Comparison of ENCODE assay signal across 8 cellular contexts in the genomic region with DNA sequence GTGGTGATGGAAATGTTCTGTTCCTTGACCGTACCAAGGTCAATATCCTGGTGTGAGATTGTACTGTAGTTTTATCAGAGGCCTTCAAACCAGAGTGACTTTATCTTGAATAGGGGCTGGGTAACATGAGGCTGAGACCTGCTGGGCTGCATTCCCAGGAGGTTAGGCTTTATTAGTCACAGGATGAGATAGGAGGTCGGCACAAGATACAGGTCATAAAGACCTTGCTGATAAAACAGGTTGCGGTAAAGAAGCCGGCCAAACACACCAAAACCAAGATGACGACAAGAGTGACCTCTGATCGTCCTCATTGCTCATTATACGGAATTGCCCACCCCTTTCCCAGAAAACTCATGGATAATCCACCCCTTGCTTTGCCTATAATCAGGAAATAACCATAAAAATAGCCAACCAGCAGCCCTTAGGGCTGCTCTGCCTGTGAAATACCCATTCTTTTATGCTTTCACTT.
DNase-seq lines count a peak whose midpoint lies in the region; ATAC-seq and TF ChIP-seq lines count a peak whose summit lies in the region.
"Not testable (repeated sequence)": the region's sequence is repeated elsewhere in the genome, so short reads cannot be mapped to it uniquely, and the experiment has no call there.

No MANE protein-coding gene starts in this region.

- not testable (repeated sequence) for H3K27ac ChIP-seq in HCT116 (ENCODE audit: low read depth, low read length); PC-3 (ENCODE audit: low read length); smooth muscle cell (ENCODE audit: low read depth)
- peak overlapping the region; percentile 73 for H3K27ac ChIP-seq in hepatocyte

- not testable (repeated sequence) for TF ChIP-seq POLR2A in HCT116 (IDR thresholded peaks at IDR 0.05; ENCODE audit: borderline replicate concordance, extremely low read depth, insufficient read depth, insufficient read length)

- H3K36me3 ChIP-seq in HCT116 (ENCODE audit: control insufficient read depth in 1 of 2, insufficient read depth in 2 of 2, low read length in 2 of 2); PC-3 (ENCODE audit: low read depth, low read length); hepatocyte (replicated peaks; ENCODE audit: insufficient read depth, low read depth); smooth muscle cell (ENCODE audit: low read depth): not testable (repeated sequence)

- not testable (repeated sequence) for TF ChIP-seq RAD21 in HCT116 (IDR thresholded peaks at IDR 0.05; ENCODE audit: low read depth)

- H3K4me2 ChIP-seq in HCT116 (ENCODE audit: low read length) (peak overlapping the region; percentile 55), smooth muscle cell (peak overlapping the region; percentile 22)
- not testable (repeated sequence) for H3K4me2 ChIP-seq in PC-3 (ENCODE audit: low read length); hepatocyte

- BruUV-seq in HCT116 (replicated peaks; lab: Mats Ljungman, UMichigan); PC-3 (replicated peaks; lab: Mats Ljungman, UMichigan): not testable (repeated sequence)

- POLR2A ChIA-PET in HCT116 (lab: Charles Lee); PC-3 (lab: Charles Lee; ENCODE audit: unreplicated experiment): not testable (repeated sequence)

- not testable (repeated sequence) for H3K9me3 ChIP-seq in HCT116 (ENCODE audit: control insufficient read depth in 1 of 2, insufficient read depth in 1 of 2, low read depth in 1 of 2, low read length in 2 of 2); PC-3 (ENCODE audit: low read length); hepatocyte (ENCODE audit: low read depth); smooth muscle cell (replicated peaks; ENCODE audit: low read depth)

- not testable (repeated sequence) for H3K79me2 ChIP-seq in HCT116 (ENCODE audit: insufficient read depth, low read length); PC-3 (ENCODE audit: low read length); hepatocyte; smooth muscle cell (ENCODE audit: low read depth)

- H3F3A ChIP-seq in PC-3 (ENCODE audit: low read length, unreplicated experiment); smooth muscle cell (ENCODE audit: low read depth): not testable (repeated sequence)

- DNase-seq in A172 (ENCODE audit: low spot score) = peak; percentile 73
- DNase-seq in HCT116 (ENCODE audit: low read depth, low spot score) = peak; percentile 28
- DNase-seq in PC-3 = peak; percentile 1
- peak; percentile 18 for DNase-seq in amniotic epithelial cell (ENCODE audit: low read depth)
- peak; percentile 4 for DNase-seq in epithelial cell of esophagus (ENCODE audit: low read depth)
- DNase-seq in hepatocyte (ENCODE audit: low spot score) = peak; percentile 5
- DNase-seq in omental fat pad (ENCODE audit: low spot score); smooth muscle cell (lab: John Stamatoyannopoulos, UW; ENCODE audit: unreplicated experiment): not testable (repeated sequence)

- not testable (repeated sequence) for H4K20me1 ChIP-seq in HCT116 (ENCODE audit: insufficient read depth); PC-3 (ENCODE audit: low read length); hepatocyte (ENCODE audit: insufficient read depth, poor library complexity, severe bottlenecking); smooth muscle cell (ENCODE audit: low read depth)

- H3K9me2 ChIP-seq in HCT116 (ENCODE audit: insufficient read depth); PC-3 (replicated peaks; ENCODE audit: low read length); hepatocyte (replicated peaks; ENCODE audit: insufficient read depth): not testable (repeated sequence)

- ATAC-seq in HCT116 (peak; percentile 76), omental fat pad (ENCODE audit: low FRiP score) (peak; percentile 57)
- not testable (repeated sequence) for ATAC-seq in PC-3

- H3K4me1 ChIP-seq in HCT116 (ENCODE audit: control insufficient read depth in 1 of 2, insufficient read depth in 2 of 2, low read length in 2 of 2) = peaks cover 0 to 22% of the 10 kb centered on the region in 2 experiments; a peak in 1 of 4 replicates
- H3K4me1 ChIP-seq in PC-3 (ENCODE audit: insufficient read depth, low read length); hepatocyte (ENCODE audit: insufficient read depth); smooth muscle cell (ENCODE audit: low read depth): not testable (repeated sequence)

- CTCF ChIA-PET in HCT116 (lab: Charles Lee); PC-3 (lab: Charles Lee): not testable (repeated sequence)

- RAD21 ChIA-PET in HCT116 (lab: Charles Lee; ENCODE audit: low non-redundant PET in 1 of 2, low total read pairs in 2 of 2, uncharacterized antibody in 2 of 2, unreplicated experiment in 2 of 2) = not testable (repeated sequence)

- not testable (repeated sequence) for H3K27me3 ChIP-seq in HCT116 (ENCODE audit: insufficient read depth, low read length); PC-3 (ENCODE audit: low read length); hepatocyte; smooth muscle cell (ENCODE audit: low read depth)

- H3K4me3 ChIP-seq in HCT116 (replicated peaks in 1 of 2; ENCODE audit: low read depth in 1 of 2, low read length in 2 of 2) = 0 out of 4 replicates have a peak overlapping the region, but pooled peaks of 1 of the 2 experiments have one; percentile 11
- H3K4me3 ChIP-seq in PC-3 (ENCODE audit: low read length); epithelial cell of esophagus (ENCODE audit: low read length); hepatocyte; smooth muscle cell: not testable (repeated sequence)

- intact Hi-C loops in HCT116 (cut with micrococcal nuclease); PC-3 (cut with micrococcal nuclease): not testable (repeated sequence)

- not testable (repeated sequence) for H2AFZ ChIP-seq in HCT116 (ENCODE audit: low read depth, low read length, poor library complexity, severe bottlenecking); PC-3 (ENCODE audit: low read length); hepatocyte; smooth muscle cell (ENCODE audit: low read depth)

- not testable (repeated sequence) for TF ChIP-seq CTCF in HCT116 (IDR thresholded peaks at IDR 0.05 in 2 of 3, conservative IDR thresholded peaks at IDR 0.05 in 1 of 3; ENCODE audit: borderline replicate concordance in 1 of 3, insufficient read depth in 1 of 3, low read depth in 2 of 3, low read length in 2 of 3); PC-3 (conservative IDR thresholded peaks at IDR 0.05; ENCODE audit: low read depth, low read length); epithelial cell of esophagus (IDR thresholded peaks at IDR 0.05; ENCODE audit: insufficient read depth, low read depth, low read length, missing control alignments); hepatocyte (IDR thresholded peaks at IDR 0.05; ENCODE audit: poor library complexity); omental fat pad (IDR thresholded peaks at IDR 0.05); smooth muscle cell (IDR thresholded peaks at IDR 0.05; ENCODE audit: borderline replicate concordance, insufficient read depth, poor library complexity, severe bottlenecking)

- WGBS in hepatocyte (ENCODE audit: low lambda C conversion rate, missing lambda C conversion rate) = 30% methylated on average over 7 of the region's 7 CpGs
- WGBS in smooth muscle cell (ENCODE audit: low lambda C conversion rate) = 47% methylated on average over 7 of the region's 7 CpGs

- not testable (repeated sequence) for H3K9ac ChIP-seq in HCT116 (ENCODE audit: low read length); PC-3 (ENCODE audit: low read length); smooth muscle cell (ENCODE audit: low read depth)

TF ChIP-seq in HCT116, 20 proteins besides CTCF, POLR2A, EP300 and RAD21:
- peak; percentile 50; the same call in 1 of the 2 replicates for TF ChIP-seq JUND (IDR thresholded peaks at IDR 0.05)
- TF ChIP-seq SP1 (IDR thresholded peaks at IDR 0.05; ENCODE audit: low read depth) = peak; percentile 78
- TF ChIP-seq FOSL1 (IDR thresholded peaks at IDR 0.05; ENCODE audit: low read depth) = peak; percentile 52
- peak; percentile 54; the same call in 1 of the 2 replicates for TF ChIP-seq CBX3 (IDR thresholded peaks at IDR 0.05; ENCODE audit: low read depth)
- TF ChIP-seq MAX (IDR thresholded peaks at IDR 0.05) = peak; percentile 69
